ENCODE assay signal across 1 cellular context in the genomic region with DNA sequence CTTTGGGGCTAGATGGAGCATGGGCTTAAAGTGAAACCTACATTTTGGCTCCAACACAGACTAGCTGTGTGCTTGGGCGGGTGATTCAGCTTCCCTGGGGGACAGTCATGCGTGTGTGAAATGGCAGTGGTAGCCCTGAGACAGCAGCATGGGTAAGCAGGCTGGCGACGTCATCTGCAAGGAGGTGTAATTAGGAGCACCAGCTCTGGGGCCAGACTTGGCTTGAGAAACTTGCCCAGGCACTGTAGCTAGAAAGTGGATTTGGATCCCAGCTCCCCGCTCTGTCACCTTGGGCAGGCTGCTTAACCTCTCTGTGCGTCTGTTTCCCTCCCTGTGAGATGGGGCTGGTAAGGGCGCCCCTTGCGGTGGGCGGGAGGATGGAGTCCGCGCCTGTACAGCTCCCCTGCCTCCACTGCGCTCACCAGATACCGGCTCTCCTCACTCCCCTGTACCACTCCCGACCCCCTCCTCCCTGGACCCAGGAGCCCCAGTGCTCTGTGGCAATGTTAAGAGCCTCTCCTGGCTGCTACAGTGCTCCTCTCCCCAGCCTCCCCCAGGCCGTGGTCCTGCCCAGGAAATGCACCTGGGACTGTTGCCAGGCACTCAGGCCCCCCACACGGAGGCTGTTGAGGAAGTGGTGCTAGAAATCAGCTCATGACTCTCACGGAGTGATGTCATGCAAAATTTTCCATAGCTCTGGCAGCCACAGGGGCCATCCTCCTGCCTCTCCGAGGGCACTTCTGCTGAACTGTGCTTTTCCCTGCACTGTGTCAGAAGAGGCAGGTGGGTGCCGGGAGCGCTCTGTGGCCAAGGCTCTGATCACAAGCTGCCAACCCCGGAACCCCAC.
TF ChIP-seq lines count a peak whose summit lies in the region.

No MANE protein-coding gene starts in this region.

TF ChIP-seq in HepG2, 621 proteins besides CTCF, POLR2A, EP300 and RAD21 (continued from another document and continues in another):
- TF ChIP-seq ZNF451 (CRISPR knock-in tag; IDR thresholded peaks at IDR 0.05) (no peak), KLF11 (CRISPR knock-in tag; IDR thresholded peaks at IDR 0.05) (no peak), ARNTL (CRISPR knock-in tag; IDR thresholded peaks at IDR 0.05) (0 out of 2 replicates have a peak, but pooled peaks have one; percentile 36), ATAD3A (CRISPR knock-in tag; IDR thresholded peaks at IDR 0.05) (no peak), ZNF781 (CRISPR knock-in tag; IDR thresholded peaks at IDR 0.05; ENCODE audit: borderline replicate concordance, not compliant biosample characterization) (no peak), ZNF570 (CRISPR knock-in tag; IDR thresholded peaks at IDR 0.05; ENCODE audit: borderline replicate concordance) (no peak), ZNF713 (CRISPR knock-in tag; IDR thresholded peaks at IDR 0.05) (no peak), KDM2A (CRISPR knock-in tag; IDR thresholded peaks at IDR 0.05; ENCODE audit: borderline replicate concordance, low read depth) (peak; percentile 39; the same call in 1 of the 2 replicates), SNRNP70 (IDR thresholded peaks at IDR 0.05; ENCODE audit: low read depth, low read length) (no peak), REL (CRISPR knock-in tag; conservative IDR thresholded peaks at IDR 0.05) (no peak), SNAPC2 (CRISPR knock-in tag; IDR thresholded peaks at IDR 0.05) (no peak), RNF2 (conservative IDR thresholded peaks at IDR 0.05; ENCODE audit: low read depth) (no peak), HNRNPH1 (optimal IDR thresholded peaks at IDR 0.05; ENCODE audit: low read depth, low read length) (no peak), RFX1 (IDR thresholded peaks at IDR 0.05) (no peak), MEIS2 (CRISPR knock-in tag; IDR thresholded peaks at IDR 0.05) (no peak), TBL1XR1 (IDR thresholded peaks at IDR 0.05; ENCODE audit: borderline replicate concordance, low read length, partially characterized antibody) (no peak), SMAD1 (CRISPR knock-in tag; IDR thresholded peaks at IDR 0.05; ENCODE audit: borderline replicate concordance, low read depth) (0 out of 2 replicates have a peak, but pooled peaks have one; percentile 39), ZNF782 (CRISPR knock-in tag; IDR thresholded peaks at IDR 0.05; ENCODE audit: borderline replicate concordance) (no peak), SOX5 (CRISPR knock-in tag; IDR thresholded peaks at IDR 0.05; ENCODE audit: borderline replicate concordance) (no peak; the same call in 1 of the 2 replicates), SUZ12 (IDR thresholded peaks at IDR 0.05; ENCODE audit: low read depth, low read length) (no peak), ELF3 (CRISPR knock-in tag; IDR thresholded peaks at IDR 0.05) (peak; percentile 98), HDAC1 (CRISPR knock-in tag; IDR thresholded peaks at IDR 0.05) (no peak; the same call in none of the 2 replicates), FOXM1 (CRISPR knock-in tag; IDR thresholded peaks at IDR 0.05) (no peak), ZNF547 (CRISPR knock-in tag; IDR thresholded peaks at IDR 0.05) (no peak), ZNF333 (CRISPR knock-in tag; IDR thresholded peaks at IDR 0.05; ENCODE audit: borderline replicate concordance) (no peak), IKZF1 (IDR thresholded peaks at IDR 0.05) (no peak), SP140L (CRISPR knock-in tag; IDR thresholded peaks at IDR 0.05; ENCODE audit: borderline replicate concordance) (no peak), SMC3 (IDR thresholded peaks at IDR 0.05; ENCODE audit: low read length) (no peak), ZNF652 (CRISPR knock-in tag; IDR thresholded peaks at IDR 0.05; ENCODE audit: borderline replicate concordance, low read depth) (no peak), ZNF703 (CRISPR knock-in tag; IDR thresholded peaks at IDR 0.05; ENCODE audit: borderline replicate concordance) (no peak), ZNF253 (CRISPR knock-in tag; IDR thresholded peaks at IDR 0.05; ENCODE audit: borderline replicate concordance) (0 out of 2 replicates have a peak, but pooled peaks have one; percentile 53), FOXJ3 (CRISPR knock-in tag; IDR thresholded peaks at IDR 0.05; ENCODE audit: borderline replicate concordance) (no peak), U2AF1 (optimal IDR thresholded peaks at IDR 0.05; ENCODE audit: low read depth, low read length) (peak; percentile 58), GPN1 (CRISPR knock-in tag; IDR thresholded peaks at IDR 0.05; ENCODE audit: borderline replicate concordance) (no peak)
- TF ChIP-seq, protein P1, sequence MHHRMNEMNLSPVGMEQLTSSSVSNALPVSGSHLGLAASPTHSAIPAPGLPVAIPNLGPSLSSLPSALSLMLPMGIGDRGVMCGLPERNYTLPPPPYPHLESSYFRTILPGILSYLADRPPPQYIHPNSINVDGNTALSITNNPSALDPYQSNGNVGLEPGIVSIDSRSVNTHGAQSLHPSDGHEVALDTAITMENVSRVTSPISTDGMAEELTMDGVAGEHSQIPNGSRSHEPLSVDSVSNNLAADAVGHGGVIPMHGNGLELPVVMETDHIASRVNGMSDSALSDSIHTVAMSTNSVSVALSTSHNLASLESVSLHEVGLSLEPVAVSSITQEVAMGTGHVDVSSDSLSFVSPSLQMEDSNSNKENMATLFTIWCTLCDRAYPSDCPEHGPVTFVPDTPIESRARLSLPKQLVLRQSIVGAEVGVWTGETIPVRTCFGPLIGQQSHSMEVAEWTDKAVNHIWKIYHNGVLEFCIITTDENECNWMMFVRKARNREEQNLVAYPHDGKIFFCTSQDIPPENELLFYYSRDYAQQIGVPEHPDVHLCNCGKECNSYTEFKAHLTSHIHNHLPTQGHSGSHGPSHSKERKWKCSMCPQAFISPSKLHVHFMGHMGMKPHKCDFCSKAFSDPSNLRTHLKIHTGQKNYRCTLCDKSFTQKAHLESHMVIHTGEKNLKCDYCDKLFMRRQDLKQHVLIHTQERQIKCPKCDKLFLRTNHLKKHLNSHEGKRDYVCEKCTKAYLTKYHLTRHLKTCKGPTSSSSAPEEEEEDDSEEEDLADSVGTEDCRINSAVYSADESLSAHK (CRISPR knock-in tag; IDR thresholded peaks at IDR 0.05; ENCODE audit: borderline replicate concordance), result no peak
- TF ChIP-seq, protein P2, sequence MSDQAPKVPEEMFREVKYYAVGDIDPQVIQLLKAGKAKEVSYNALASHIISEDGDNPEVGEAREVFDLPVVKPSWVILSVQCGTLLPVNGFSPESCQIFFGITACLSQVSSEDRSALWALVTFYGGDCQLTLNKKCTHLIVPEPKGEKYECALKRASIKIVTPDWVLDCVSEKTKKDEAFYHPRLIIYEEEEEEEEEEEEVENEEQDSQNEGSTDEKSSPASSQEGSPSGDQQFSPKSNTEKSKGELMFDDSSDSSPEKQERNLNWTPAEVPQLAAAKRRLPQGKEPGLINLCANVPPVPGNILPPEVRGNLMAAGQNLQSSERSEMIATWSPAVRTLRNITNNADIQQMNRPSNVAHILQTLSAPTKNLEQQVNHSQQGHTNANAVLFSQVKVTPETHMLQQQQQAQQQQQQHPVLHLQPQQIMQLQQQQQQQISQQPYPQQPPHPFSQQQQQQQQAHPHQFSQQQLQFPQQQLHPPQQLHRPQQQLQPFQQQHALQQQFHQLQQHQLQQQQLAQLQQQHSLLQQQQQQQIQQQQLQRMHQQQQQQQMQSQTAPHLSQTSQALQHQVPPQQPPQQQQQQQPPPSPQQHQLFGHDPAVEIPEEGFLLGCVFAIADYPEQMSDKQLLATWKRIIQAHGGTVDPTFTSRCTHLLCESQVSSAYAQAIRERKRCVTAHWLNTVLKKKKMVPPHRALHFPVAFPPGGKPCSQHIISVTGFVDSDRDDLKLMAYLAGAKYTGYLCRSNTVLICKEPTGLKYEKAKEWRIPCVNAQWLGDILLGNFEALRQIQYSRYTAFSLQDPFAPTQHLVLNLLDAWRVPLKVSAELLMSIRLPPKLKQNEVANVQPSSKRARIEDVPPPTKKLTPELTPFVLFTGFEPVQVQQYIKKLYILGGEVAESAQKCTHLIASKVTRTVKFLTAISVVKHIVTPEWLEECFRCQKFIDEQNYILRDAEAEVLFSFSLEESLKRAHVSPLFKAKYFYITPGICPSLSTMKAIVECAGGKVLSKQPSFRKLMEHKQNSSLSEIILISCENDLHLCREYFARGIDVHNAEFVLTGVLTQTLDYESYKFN (CRISPR knock-in tag; conservative IDR thresholded peaks at IDR 0.05), result peak; percentile 52; the same call in 1 of the 2 replicates
- TF ChIP-seq, protein P3, sequence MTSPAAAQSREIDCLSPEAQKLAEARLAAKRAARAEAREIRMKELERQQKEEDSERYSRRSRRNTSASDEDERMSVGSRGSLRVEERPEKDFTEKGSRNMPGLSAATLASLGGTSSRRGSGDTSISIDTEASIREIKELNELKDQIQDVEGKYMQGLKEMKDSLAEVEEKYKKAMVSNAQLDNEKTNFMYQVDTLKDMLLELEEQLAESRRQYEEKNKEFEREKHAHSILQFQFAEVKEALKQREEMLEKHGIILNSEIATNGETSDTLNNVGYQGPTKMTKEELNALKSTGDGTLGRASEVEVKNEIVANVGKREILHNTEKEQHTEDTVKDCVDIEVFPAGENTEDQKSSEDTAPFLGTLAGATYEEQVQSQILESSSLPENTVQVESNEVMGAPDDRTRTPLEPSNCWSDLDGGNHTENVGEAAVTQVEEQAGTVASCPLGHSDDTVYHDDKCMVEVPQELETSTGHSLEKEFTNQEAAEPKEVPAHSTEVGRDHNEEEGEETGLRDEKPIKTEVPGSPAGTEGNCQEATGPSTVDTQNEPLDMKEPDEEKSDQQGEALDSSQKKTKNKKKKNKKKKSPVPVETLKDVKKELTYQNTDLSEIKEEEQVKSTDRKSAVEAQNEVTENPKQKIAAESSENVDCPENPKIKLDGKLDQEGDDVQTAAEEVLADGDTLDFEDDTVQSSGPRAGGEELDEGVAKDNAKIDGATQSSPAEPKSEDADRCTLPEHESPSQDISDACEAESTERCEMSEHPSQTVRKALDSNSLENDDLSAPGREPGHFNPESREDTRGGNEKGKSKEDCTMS (CRISPR knock-in tag; conservative IDR thresholded peaks at IDR 0.05), result no peak
- TF ChIP-seq, protein P4, sequence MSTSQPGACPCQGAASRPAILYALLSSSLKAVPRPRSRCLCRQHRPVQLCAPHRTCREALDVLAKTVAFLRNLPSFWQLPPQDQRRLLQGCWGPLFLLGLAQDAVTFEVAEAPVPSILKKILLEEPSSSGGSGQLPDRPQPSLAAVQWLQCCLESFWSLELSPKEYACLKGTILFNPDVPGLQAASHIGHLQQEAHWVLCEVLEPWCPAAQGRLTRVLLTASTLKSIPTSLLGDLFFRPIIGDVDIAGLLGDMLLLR (CRISPR knock-in tag; IDR thresholded peaks at IDR 0.05), result peak; percentile 41; the same call in 1 of the 2 replicates
- TF ChIP-seq, protein P5, sequence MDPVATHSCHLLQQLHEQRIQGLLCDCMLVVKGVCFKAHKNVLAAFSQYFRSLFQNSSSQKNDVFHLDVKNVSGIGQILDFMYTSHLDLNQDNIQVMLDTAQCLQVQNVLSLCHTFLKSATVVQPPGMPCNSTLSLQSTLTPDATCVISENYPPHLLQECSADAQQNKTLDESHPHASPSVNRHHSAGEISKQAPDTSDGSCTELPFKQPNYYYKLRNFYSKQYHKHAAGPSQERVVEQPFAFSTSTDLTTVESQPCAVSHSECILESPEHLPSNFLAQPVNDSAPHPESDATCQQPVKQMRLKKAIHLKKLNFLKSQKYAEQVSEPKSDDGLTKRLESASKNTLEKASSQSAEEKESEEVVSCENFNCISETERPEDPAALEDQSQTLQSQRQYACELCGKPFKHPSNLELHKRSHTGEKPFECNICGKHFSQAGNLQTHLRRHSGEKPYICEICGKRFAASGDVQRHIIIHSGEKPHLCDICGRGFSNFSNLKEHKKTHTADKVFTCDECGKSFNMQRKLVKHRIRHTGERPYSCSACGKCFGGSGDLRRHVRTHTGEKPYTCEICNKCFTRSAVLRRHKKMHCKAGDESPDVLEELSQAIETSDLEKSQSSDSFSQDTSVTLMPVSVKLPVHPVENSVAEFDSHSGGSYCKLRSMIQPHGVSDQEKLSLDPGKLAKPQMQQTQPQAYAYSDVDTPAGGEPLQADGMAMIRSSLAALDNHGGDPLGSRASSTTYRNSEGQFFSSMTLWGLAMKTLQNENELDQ (CRISPR knock-in tag; IDR thresholded peaks at IDR 0.05; ENCODE audit: borderline replicate concordance), result no peak
- TF ChIP-seq, protein P6, sequence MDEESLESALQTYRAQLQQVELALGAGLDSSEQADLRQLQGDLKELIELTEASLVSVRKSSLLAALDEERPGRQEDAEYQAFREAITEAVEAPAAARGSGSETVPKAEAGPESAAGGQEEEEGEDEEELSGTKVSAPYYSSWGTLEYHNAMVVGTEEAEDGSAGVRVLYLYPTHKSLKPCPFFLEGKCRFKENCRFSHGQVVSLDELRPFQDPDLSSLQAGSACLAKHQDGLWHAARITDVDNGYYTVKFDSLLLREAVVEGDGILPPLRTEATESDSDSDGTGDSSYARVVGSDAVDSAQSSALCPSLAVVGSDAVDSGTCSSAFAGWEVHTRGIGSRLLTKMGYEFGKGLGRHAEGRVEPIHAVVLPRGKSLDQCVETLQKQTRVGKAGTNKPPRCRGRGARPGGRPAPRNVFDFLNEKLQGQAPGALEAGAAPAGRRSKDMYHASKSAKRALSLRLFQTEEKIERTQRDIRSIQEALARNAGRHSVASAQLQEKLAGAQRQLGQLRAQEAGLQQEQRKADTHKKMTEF (CRISPR knock-in tag; IDR thresholded peaks at IDR 0.05), result peak; percentile 23; the same call in 1 of the 2 replicates
- TF ChIP-seq, protein P7, sequence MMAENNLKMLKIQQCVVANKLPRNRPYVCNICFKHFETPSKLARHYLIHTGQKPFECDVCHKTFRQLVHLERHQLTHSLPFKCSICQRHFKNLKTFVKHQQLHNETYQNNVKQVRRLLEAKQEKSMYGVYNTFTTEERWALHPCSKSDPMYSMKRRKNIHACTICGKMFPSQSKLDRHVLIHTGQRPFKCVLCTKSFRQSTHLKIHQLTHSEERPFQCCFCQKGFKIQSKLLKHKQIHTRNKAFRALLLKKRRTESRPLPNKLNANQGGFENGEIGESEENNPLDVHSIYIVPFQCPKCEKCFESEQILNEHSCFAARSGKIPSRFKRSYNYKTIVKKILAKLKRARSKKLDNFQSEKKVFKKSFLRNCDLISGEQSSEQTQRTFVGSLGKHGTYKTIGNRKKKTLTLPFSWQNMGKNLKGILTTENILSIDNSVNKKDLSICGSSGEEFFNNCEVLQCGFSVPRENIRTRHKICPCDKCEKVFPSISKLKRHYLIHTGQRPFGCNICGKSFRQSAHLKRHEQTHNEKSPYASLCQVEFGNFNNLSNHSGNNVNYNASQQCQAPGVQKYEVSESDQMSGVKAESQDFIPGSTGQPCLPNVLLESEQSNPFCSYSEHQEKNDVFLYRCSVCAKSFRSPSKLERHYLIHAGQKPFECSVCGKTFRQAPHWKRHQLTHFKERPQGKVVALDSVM (CRISPR knock-in tag; IDR thresholded peaks at IDR 0.05), result 0 out of 2 replicates have a peak, but pooled peaks have one; percentile 14
